ENCODE assay signal across 14 cellular contexts in genomic region chr10:7388602-7389001, GRCh38. TPM values are rescaled to one million over a fixed set of nuclear protein-coding genes. Genes with fewer than 3 reads are reported as not detected.
DNase-seq lines count a peak whose midpoint lies in the region; ATAC-seq lines count a peak whose summit lies in the region.
"Had no signal": no experiment of that assay in that cellular context is flagged by ENCODE, and none has a peak within 500 bp of the region (broad histone marks: within the 10 kb centered on the region; RNA-seq: fewer than 3 reads in every experiment).

No MANE protein-coding gene starts in this region.

- no peaks in the 10 kb centered on the region for H3K9me3 ChIP-seq in T-helper 17 cell (ENCODE audit: control insufficient read depth, low read length, poor library complexity, severe bottlenecking)
- H3K9me3 ChIP-seq: breast epithelium, gastrocnemius medialis, tibial artery had no signal

- peak; percentile 59 for DNase-seq in activated naive CD4-positive, alpha-beta T cell treated with anti-CD3 and anti-CD28 coated beads for 36 hours
- no peak for DNase-seq in activated naive CD4-positive, alpha-beta T cell (lab: John Stamatoyannopoulos, UW)
- DNase-seq in T-helper 17 cell (no peak), medulla oblongata (ENCODE audit: extremely low spot score) (no peak), NCI-H2171 treated with DMSO at 0.1 percent for 48 hours (lab: John Stamatoyannopoulos, UW) (no peak), iPS-NIHi7 (ENCODE audit: extremely low spot score) (no peak)
- DNase-seq in stimulated activated naive CD8-positive, alpha-beta T cell treated with anti-CD3 and anti-CD28 coated beads, Interleukin-15, Interleukin-2, amounts not matched to agents 100 U/mL and 50 U/mL, for 24 hours, result no peak
- DNase-seq: DMS53, gastrocnemius medialis, NCI-H187 treated with DMSO at 0.1 percent for 48 hours, NCI-H82, tibial artery had no signal

- H3K27me3 Mint-ChIP-seq in activated naive CD4-positive, alpha-beta T cell treated with anti-CD3 and anti-CD28 coated beads for 36 hours (ENCODE audit: low read depth), result no peaks in the 10 kb centered on the region
- no peaks in the 10 kb centered on the region for H3K27me3 Mint-ChIP-seq in T-helper 17 cell
- H3K27me3 Mint-ChIP-seq in activated naive CD8-positive, alpha-beta T cell, result no peaks in the 10 kb centered on the region

- H3K36me3 Mint-ChIP-seq in activated naive CD4-positive, alpha-beta T cell treated with anti-CD3 and anti-CD28 coated beads for 36 hours (ENCODE audit: low read depth), result peaks cover 3% of the 10 kb centered on the region
- no peaks in the 10 kb centered on the region for H3K36me3 Mint-ChIP-seq in T-helper 17 cell (ENCODE audit: low read depth)
- H3K36me3 Mint-ChIP-seq in activated naive CD8-positive, alpha-beta T cell, result peaks cover 2% of the 10 kb centered on the region

- peak overlapping the region; percentile 36 for H3K4me3 Mint-ChIP-seq in activated naive CD4-positive, alpha-beta T cell treated with anti-CD3 and anti-CD28 coated beads for 36 hours
- peak overlapping the region; percentile 87 for H3K4me3 Mint-ChIP-seq in T-helper 17 cell
- H3K4me3 Mint-ChIP-seq in activated naive CD8-positive, alpha-beta T cell, result peak overlapping the region; percentile 76

- peaks cover 64% of the 10 kb centered on the region for H3K4me1 Mint-ChIP-seq in activated naive CD4-positive, alpha-beta T cell treated with anti-CD3 and anti-CD28 coated beads for 36 hours (ENCODE audit: low read depth)
- peaks cover 43% of the 10 kb centered on the region for H3K4me1 Mint-ChIP-seq in T-helper 17 cell
- peaks cover 70% of the 10 kb centered on the region for H3K4me1 Mint-ChIP-seq in activated naive CD8-positive, alpha-beta T cell (ENCODE audit: low read depth)

- ATAC-seq in T-helper 17 cell, result peak; percentile 63
- ATAC-seq in stimulated activated naive CD8-positive, alpha-beta T cell treated with anti-CD3 and anti-CD28 coated beads, Interleukin-15, Interleukin-2, amounts not matched to agents 100 U/mL and 50 U/mL, for 24 hours, result peak; percentile 28
- ATAC-seq: gastrocnemius medialis had no signal

- H3K27ac Mint-ChIP-seq in activated naive CD4-positive, alpha-beta T cell treated with anti-CD3 and anti-CD28 coated beads for 36 hours, result peak overlapping the region; percentile 88
- peak overlapping the region; percentile 93 for H3K27ac Mint-ChIP-seq in T-helper 17 cell
- H3K27ac Mint-ChIP-seq in activated naive CD8-positive, alpha-beta T cell, result peak overlapping the region; percentile 94

- intact Hi-C loops in activated naive CD4-positive, alpha-beta T cell treated with anti-CD3 and anti-CD28 coated beads for 36 hours (cut with micrococcal nuclease), result loop anchor here (1.0 to 2.0 kb wide), 2 partner anchors 9 to 132 kb away; no protein-coding TSS in a partner anchor

- CTCF ChIA-PET in activated naive CD4-positive, alpha-beta T cell treated with anti-CD3 and anti-CD28 coated beads for 36 hours (lab: Charles Lee), result no interaction called here

- no peaks in the 10 kb centered on the region for H3K9me3 Mint-ChIP-seq in activated naive CD4-positive, alpha-beta T cell treated with anti-CD3 and anti-CD28 coated beads for 36 hours
- no peaks in the 10 kb centered on the region for H3K9me3 Mint-ChIP-seq in activated naive CD8-positive, alpha-beta T cell (ENCODE audit: low read depth)

RNA-seq across cellular contexts. Expression of gene SFMBT2, which starts 22.2 kb away (rescaled TPM):
- total RNA-seq in activated naive CD4-positive, alpha-beta T cell treated with anti-CD3 and anti-CD28 coated beads for 36 hours, result 10 to 100 TPM; 20.0 to 21.5 TPM
- total RNA-seq in T-helper 17 cell, result 10 to 100 TPM; 18.2 to 19.4 TPM

Comparison
In these comparisons a context has a peak if more than half of its experiments do, and no peak if none do; other contexts are left out.
1. H3K4me3 Mint-ChIP-seq: peak in every context shown above with its lines; median percentile 87 in T-helper 17 cell; 76 in activated naive CD8-positive, alpha-beta T cell; 36 in activated naive CD4-positive, alpha-beta T cell treated with anti-CD3 and anti-CD28 coated beads for 36 hours.